Comparison of ENCODE assay signal across 8 cellular contexts in genomic region chr1:159067699-159068621, GRCh38. TPM values are rescaled to one million over a fixed set of nuclear protein-coding genes. Genes with fewer than 3 reads are reported as not detected.
DNase-seq lines count a peak whose midpoint lies in the region; ATAC-seq and TF ChIP-seq lines count a peak whose summit lies in the region.

No MANE protein-coding gene starts in this region.

- DNase-seq in activated CD4-positive, alpha-beta T cell treated with anti-CD3 and anti-CD28 coated beads, Interleukin-2, amount 10 ng/mL, durations not matched to agents 7 days and 5 days: no peak
- no peak for DNase-seq in activated CD4-positive, alpha-beta T cell treated with anti-CD3 and anti-CD28 coated beads, Interleukin-2, amount 50 U/mL, for 1 hour
- DNase-seq in RPMI8226 (peak; percentile 86), dorsolateral prefrontal cortex (no peak), HEK293T (ENCODE audit: extremely low spot score) (no peak)
- no peak for DNase-seq in stimulated activated CD8-positive, alpha-beta memory T cell treated with anti-CD3 and anti-CD28 coated beads, Interleukin-4, amount 100 ng/mL, for 48 hours

- POLR2A ChIA-PET in activated CD4-positive, alpha-beta T cell treated with anti-CD3 and anti-CD28 coated beads, Interleukin-2, amount 10 ng/mL, durations not matched to agents 7 days and 5 days (lab: Charles Lee): interaction anchor here (0.6 to 1.6 kb wide), 5 partner anchors 8 to 619 kb away, joined by 3 to 7 read pairs (median 5); partner anchors contain the start of gene AIM2
- POLR2A ChIA-PET in HEK293T (lab: Yijun Ruan, JAX): no interaction called here

- ATAC-seq in HG02970 (IDR thresholded peaks at IDR 0.05; ENCODE audit: low FRiP score, unreplicated experiment): peak; percentile 84

- CTCF ChIA-PET in activated CD4-positive, alpha-beta T cell treated with anti-CD3 and anti-CD28 coated beads, Interleukin-2, amount 10 ng/mL, durations not matched to agents 7 days and 5 days (lab: Charles Lee): interaction anchor here (1.0 to 1.8 kb wide), 4 partner anchors 8 to 70 kb away, joined by 3 to 9 read pairs (median 6); partner anchors contain the start of gene AIM2
- CTCF ChIA-PET in HEK293T (lab: Yijun Ruan, JAX): no interaction called here

- peaks cover 36% of the 10 kb centered on the region for H3K4me1 Mint-ChIP-seq in activated CD4-positive, alpha-beta T cell treated with anti-CD3 and anti-CD28 coated beads, Interleukin-2, amount 10 ng/mL, durations not matched to agents 7 days and 5 days

- H3K27me3 Mint-ChIP-seq in activated CD4-positive, alpha-beta T cell treated with anti-CD3 and anti-CD28 coated beads, Interleukin-2, amount 10 ng/mL, durations not matched to agents 7 days and 5 days: no peaks in the 10 kb centered on the region

- H3K27ac ChIP-seq in layer of hippocampus (ENCODE audit: low read depth, low read length) (peak overlapping the region; percentile 66), dorsolateral prefrontal cortex (peak overlapping the region in 16 of 59 donors; percentile 6 to 62 (median 24))

- no peaks in the 10 kb centered on the region for H3K9me3 Mint-ChIP-seq in activated CD4-positive, alpha-beta T cell treated with anti-CD3 and anti-CD28 coated beads, Interleukin-2, amount 10 ng/mL, durations not matched to agents 7 days and 5 days

- intact Hi-C loops in dorsolateral prefrontal cortex (cut with DNase I): no loop called here

- H3K27ac Mint-ChIP-seq in activated CD4-positive, alpha-beta T cell treated with anti-CD3 and anti-CD28 coated beads, Interleukin-2, amount 10 ng/mL, durations not matched to agents 7 days and 5 days: peak overlapping the region; percentile 99

- no peak for TF ChIP-seq CTCF in dorsolateral prefrontal cortex (IDR thresholded peaks at IDR 0.05 in 54 of 56, conservative IDR thresholded peaks at IDR 0.05 in 2 of 56; ENCODE audit: low read depth in 1 of 56, partially characterized antibody in 56 of 56)

- H3K4me3 ChIP-seq in dorsolateral prefrontal cortex: no peak overlapping the region

- H3K4me3 Mint-ChIP-seq in activated CD4-positive, alpha-beta T cell treated with anti-CD3 and anti-CD28 coated beads, Interleukin-2, amount 10 ng/mL, durations not matched to agents 7 days and 5 days: peak overlapping the region; percentile 73

- H3K27me3 ChIP-seq in layer of hippocampus (ENCODE audit: control insufficient read depth, insufficient read depth, low read length): no peaks in the 10 kb centered on the region
- H3K27me3 ChIP-seq in dorsolateral prefrontal cortex: peaks cover 0 to 1% (median 0%) of the 10 kb centered on the region in 45 donors

- peaks cover 3% of the 10 kb centered on the region for H3K36me3 Mint-ChIP-seq in activated CD4-positive, alpha-beta T cell treated with anti-CD3 and anti-CD28 coated beads, Interleukin-2, amount 10 ng/mL, durations not matched to agents 7 days and 5 days (ENCODE audit: low read depth)

TF ChIP-seq in HEK293T, 16 proteins besides CTCF, POLR2A, EP300 and RAD21:
- TF ChIP-seq ZNF384 (IDR thresholded peaks at IDR 0.05) (no peak), FOXA1 (IDR thresholded peaks at IDR 0.05) (no peak), BHLHE40 (IDR thresholded peaks at IDR 0.05; ENCODE audit: borderline replicate concordance) (no peak), FOXK2 (IDR thresholded peaks at IDR 0.05) (no peak), FOXM1 (IDR thresholded peaks at IDR 0.05; ENCODE audit: borderline replicate concordance) (no peak), NFRKB (IDR thresholded peaks at IDR 0.05) (no peak), ARNT (IDR thresholded peaks at IDR 0.05) (no peak), PKNOX1 (IDR thresholded peaks at IDR 0.05) (no peak), SUZ12 (IDR thresholded peaks at IDR 0.05) (no peak)

RNA-seq across cellular contexts. Expression of gene AIM2, which starts 8.6 kb away (rescaled TPM):
- 1 to 10 TPM; 4.2 to 5.7 TPM for total RNA-seq in activated CD4-positive, alpha-beta T cell treated with anti-CD3 and anti-CD28 coated beads, Interleukin-2, amount 10 ng/mL, durations not matched to agents 7 days and 5 days
- 1 to 10 TPM in 30 of 120 experiments, under 1 TPM in 37, not detected in 53; 0.32 to 3.6 (median 0.90) TPM for total RNA-seq in dorsolateral prefrontal cortex

RNA-seq across cellular contexts. Expression of gene IFI16, which starts 58.3 kb away (rescaled TPM):
- total RNA-seq in activated CD4-positive, alpha-beta T cell treated with anti-CD3 and anti-CD28 coated beads, Interleukin-2, amount 10 ng/mL, durations not matched to agents 7 days and 5 days: 100 to 1,000 TPM; 300 to 342 TPM
- total RNA-seq in dorsolateral prefrontal cortex: 10 to 100 TPM in 119 of 120 experiments, 1 to 10 TPM in 1; 9.8 to 75.4 (median 24.4) TPM
